Comparison of ENCODE assay signal across 22 cellular contexts in the genomic region with DNA sequence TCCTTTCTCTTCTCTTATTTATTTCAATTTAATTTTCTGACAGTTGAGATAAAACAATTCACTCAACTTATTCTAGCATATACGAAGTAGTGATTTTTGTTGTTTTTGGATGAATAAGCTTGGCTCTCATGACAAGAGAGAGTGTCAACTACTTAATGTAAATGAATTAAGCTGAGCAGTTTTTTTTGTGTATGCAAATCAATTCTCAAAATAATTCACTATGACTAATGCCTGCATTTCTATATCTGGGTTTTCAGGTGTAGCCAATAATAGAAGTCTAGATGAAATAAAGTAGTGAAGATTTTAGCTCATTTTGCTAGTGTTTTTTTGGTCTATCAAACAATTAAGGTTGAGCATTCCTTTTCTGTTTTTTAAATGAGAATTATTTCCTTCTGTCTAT.
"Had no signal": no experiment of that assay in that cellular context is flagged by ENCODE, and none has a peak within 500 bp of the region (broad histone marks: within the 10 kb centered on the region; RNA-seq: fewer than 3 reads in every experiment).

No MANE protein-coding gene starts in this region.

- H3K36me3 ChIP-seq: MG63 had no signal

- DNase-seq: IMR-90; Karpas-422; KG1; MG63; NCI-H1092 treated with DMSO at 0.1 percent for 48 hours; NCI-H1436; NCI-H187; NCI-H2029; NCI-H2081 treated with DMSO at 0.1 percent for 48 hours; NCI-H2171; NCI-H226; NCI-H446; NCI-H510A; NCI-H524 treated with DMSO at 0.1 percent for 48 hours; NCI-H69; NCI-H774; NK-92 treated with Interleukin-12 subunit alpha and Interleukin-12 subunit beta, amount 100 ng/mL, for 24 hours; PC-3; SHP77 had no signal

- H3K27me3 ChIP-seq: MG63 had no signal

- FAIRE-seq: HepG2 had no signal

- H3K4me3 ChIP-seq: MG63 had no signal

- ATAC-seq: HepG2, Panc1, PC-3 had no signal

- H3K9me3 ChIP-seq: MG63 had no signal

- H3K27ac ChIP-seq: RWPE1 had no signal
